ENCODE assay signal across 9 cellular contexts in genomic region chr6:26224940-26225847, GRCh38.
DNase-seq lines count a peak whose midpoint lies in the region; ATAC-seq, FAIRE-seq and TF ChIP-seq lines count a peak whose summit lies in the region.
"Had no signal": no experiment of that assay in that cellular context is flagged by ENCODE, and none has a peak within 500 bp of the region (broad histone marks: within the 10 kb centered on the region; RNA-seq: fewer than 3 reads in every experiment).

No MANE protein-coding gene starts in this region.

- no peak for TF ChIP-seq EP300 in suprapubic skin (IDR thresholded peaks at IDR 0.05)

- DNase-seq in cerebellar cortex (ENCODE audit: low spot score): peak; percentile 96
- no peak for DNase-seq in keratinocyte (ENCODE audit: low read depth, low spot score)
- no peak for DNase-seq in suprapubic skin (ENCODE audit: low spot score in 2 of 2)
- no peak for DNase-seq in activated CD4-positive, alpha-beta memory T cell treated with anti-CD3 and anti-CD28 coated beads for 36 hours
- DNase-seq in activated CD4-positive, alpha-beta T cell treated with anti-CD3 and anti-CD28 coated beads for 1 hour: no peak

- no peaks in the 10 kb centered on the region for H3K27me3 Mint-ChIP-seq in activated CD4-positive, alpha-beta memory T cell treated with anti-CD3 and anti-CD28 coated beads for 36 hours
- H3K27me3 Mint-ChIP-seq: naive thymus-derived CD8-positive, alpha-beta T cell had no signal

- H3K36me3 ChIP-seq in HUES48 (ENCODE audit: control insufficient read depth, insufficient read depth, low read length) (no peaks in the 10 kb centered on the region), keratinocyte (ENCODE audit: control insufficient read depth in 2 of 2, extremely low read depth in 1 of 2, insufficient read depth in 2 of 2, low read length in 2 of 2) (no peaks in the 10 kb centered on the region), suprapubic skin (no peaks in the 10 kb centered on the region)

- no peak for TF ChIP-seq POLR2A in suprapubic skin (IDR thresholded peaks at IDR 0.05)

- H3K36me3 Mint-ChIP-seq in activated CD4-positive, alpha-beta memory T cell treated with anti-CD3 and anti-CD28 coated beads for 36 hours: no peaks in the 10 kb centered on the region

- H3K27ac Mint-ChIP-seq in activated CD4-positive, alpha-beta memory T cell treated with anti-CD3 and anti-CD28 coated beads for 36 hours: no peak overlapping the region
- H3K27ac Mint-ChIP-seq: naive thymus-derived CD8-positive, alpha-beta T cell had no signal

- intact Hi-C loops in activated CD4-positive, alpha-beta memory T cell treated with anti-CD3 and anti-CD28 coated beads for 36 hours (cut with micrococcal nuclease): loop anchor here (1.0 kb wide), 2 partner anchors 8 to 9 kb away; a partner anchor contains a TSS

- H3K9me3 ChIP-seq in HUES48 (ENCODE audit: control insufficient read depth, insufficient read depth, low read length): no peaks in the 10 kb centered on the region
- peaks cover 3% of the 10 kb centered on the region for H3K9me3 ChIP-seq in keratinocyte (ENCODE audit: control insufficient read depth, low read depth, low read length)
- no peaks in the 10 kb centered on the region for H3K9me3 ChIP-seq in suprapubic skin

- H3K9ac ChIP-seq in HUES48 (ENCODE audit: low read depth, low read length): peak overlapping the region; percentile 100
- peak overlapping the region; percentile 79 for H3K9ac ChIP-seq in keratinocyte (ENCODE audit: control insufficient read depth, extremely low read depth, insufficient read depth, low read length)

- H3K4me1 ChIP-seq in HUES48 (ENCODE audit: control insufficient read depth, insufficient read depth, low read length): peaks cover 28% of the 10 kb centered on the region
- H3K4me1 ChIP-seq in keratinocyte (ENCODE audit: control insufficient read depth, extremely low read depth, insufficient read depth, low read length): peaks cover 22% of the 10 kb centered on the region
- H3K4me1 ChIP-seq in suprapubic skin: peaks cover 14% of the 10 kb centered on the region

- POLR2A ChIA-PET in activated CD4-positive, alpha-beta memory T cell treated with anti-CD3 and anti-CD28 coated beads for 36 hours (lab: Charles Lee): interaction anchor here (0.9 to 5.1 kb wide), 8 partner anchors 9 to 60 kb away, joined by 3 to 78 read pairs (median 10); a partner anchor contains a TSS

- H3K9me3 Mint-ChIP-seq in activated CD4-positive, alpha-beta memory T cell treated with anti-CD3 and anti-CD28 coated beads for 36 hours: no peaks in the 10 kb centered on the region
- H3K9me3 Mint-ChIP-seq: naive thymus-derived CD8-positive, alpha-beta T cell had no signal

- no peaks in the 10 kb centered on the region for H3K79me2 ChIP-seq in keratinocyte (ENCODE audit: control insufficient read depth, insufficient read depth, low read length)

- dilution Hi-C loops in keratinocyte (cut with MboI; ENCODE audit: extremely low pct_ligation_motif_present, low sequenced_read_pairs): no loop called here

- TF ChIP-seq CTCF in keratinocyte (optimal IDR thresholded peaks at IDR 0.05 in 1 of 3, IDR thresholded peaks at IDR 0.05 in 1 of 3, conservative IDR thresholded peaks at IDR 0.05 in 1 of 3; ENCODE audit: extremely low read depth in 1 of 3, insufficient read depth in 2 of 3, low read length in 3 of 3) (peak in 1 of 3 experiments; percentile 16), suprapubic skin (IDR thresholded peaks at IDR 0.05) (no peak)

- WGBS in suprapubic skin: 48% methylated on average over 36 of the region's 51 CpGs

- H3K4me3 Mint-ChIP-seq in activated CD4-positive, alpha-beta memory T cell treated with anti-CD3 and anti-CD28 coated beads for 36 hours: no peak overlapping the region
- H3K4me3 Mint-ChIP-seq: naive thymus-derived CD8-positive, alpha-beta T cell had no signal

- peak overlapping the region; percentile 69 for H2AFZ ChIP-seq in keratinocyte (ENCODE audit: control insufficient read depth, low read length)

- ATAC-seq in HG03139 (IDR thresholded peaks at IDR 0.05; ENCODE audit: unreplicated experiment): no peak
- no peak for ATAC-seq in HG02981 (IDR thresholded peaks at IDR 0.05; ENCODE audit: unreplicated experiment)

- peak; percentile 83 for FAIRE-seq in keratinocyte (lab: Jason Lieb, UNC)

- H3K27me3 ChIP-seq in HUES48 (ENCODE audit: control insufficient read depth, insufficient read depth, low read length) (no peaks in the 10 kb centered on the region), keratinocyte (ENCODE audit: control insufficient read depth, extremely low read depth, insufficient read depth, low read length) (no peaks in the 10 kb centered on the region), suprapubic skin (peaks cover 35% of the 10 kb centered on the region)

- CTCF ChIA-PET in activated CD4-positive, alpha-beta memory T cell treated with anti-CD3 and anti-CD28 coated beads for 36 hours (lab: Charles Lee): interaction anchor here (1.2 to 1.5 kb wide), 3 partner anchors 8 to 25 kb away, joined by 3 to 4 read pairs (median 3); a partner anchor contains a TSS

- H3K4me1 Mint-ChIP-seq in activated CD4-positive, alpha-beta memory T cell treated with anti-CD3 and anti-CD28 coated beads for 36 hours (ENCODE audit: low read depth): peaks cover 16% of the 10 kb centered on the region

- no peaks in the 10 kb centered on the region for H4K20me1 ChIP-seq in keratinocyte (ENCODE audit: control insufficient read depth, extremely low read depth, insufficient read depth, low read length)

- H3K27ac ChIP-seq in HUES48 (ENCODE audit: low read depth, low read length) (peak overlapping the region; percentile 99), keratinocyte (ENCODE audit: control insufficient read depth, insufficient read depth, low read length) (peak overlapping the region; percentile 97), suprapubic skin (peak overlapping the region; percentile 93)

- H3K4me3 ChIP-seq in HUES48 (ENCODE audit: low read depth, low read length) (peak overlapping the region; percentile 95), keratinocyte (ENCODE audit: control insufficient read depth in 2 of 3, extremely low read depth in 1 of 3, insufficient read depth in 2 of 3, low read depth in 1 of 3, low read length in 3 of 3) (peak overlapping the region; percentile 45 to 80 (median 71)), suprapubic skin (peak overlapping the region; percentile 56)

- H3K4me2 ChIP-seq in keratinocyte (ENCODE audit: control insufficient read depth, extremely low read depth, insufficient read depth, low read depth, low read length): peak overlapping the region; percentile 80

- H3K9me1 ChIP-seq in keratinocyte (ENCODE audit: control insufficient read depth, extremely low read depth, insufficient read depth, low read length): no peaks in the 10 kb centered on the region
